In the genomic region with DNA sequence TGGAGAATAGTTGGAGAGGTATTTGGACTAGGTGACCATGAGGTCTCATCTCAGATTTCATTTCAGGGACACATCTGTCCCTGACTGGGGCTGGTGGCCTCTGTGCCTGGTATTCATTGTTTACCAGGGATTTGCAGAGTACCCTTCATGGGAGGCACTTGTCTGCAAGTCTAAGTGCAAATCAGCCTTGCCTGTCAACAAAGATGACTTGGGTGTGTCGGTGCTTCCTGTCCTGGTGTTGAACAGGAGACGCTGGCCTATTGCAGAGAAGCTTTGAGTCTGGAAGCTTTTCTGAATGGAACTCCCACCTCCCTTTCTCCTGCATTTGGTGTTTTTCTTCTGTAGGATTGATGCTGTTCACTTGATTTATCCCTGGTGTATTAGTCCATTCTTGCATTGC, we compare ENCODE assay signal across 1 cellular context.
TF ChIP-seq lines count a peak whose summit lies in the region.

No MANE protein-coding gene starts in this region.

TF ChIP-seq in K562, 482 proteins besides CTCF, POLR2A, EP300 and RAD21 (continued from another document):
- TF ChIP-seq BRF2 (IDR thresholded peaks at IDR 0.05; ENCODE audit: borderline replicate concordance, insufficient read depth, insufficient read length), result no peak
- no peak for TF ChIP-seq PURB (CRISPR knock-in tag; IDR thresholded peaks at IDR 0.05; ENCODE audit: low read depth)
- TF ChIP-seq UBTF (IDR thresholded peaks at IDR 0.05; ENCODE audit: borderline replicate concordance in 1 of 2, low read depth in 2 of 2, low read length in 2 of 2), result no peak
- no peak for TF ChIP-seq ZFPM2 (CRISPR knock-in tag; IDR thresholded peaks at IDR 0.05)
- no peak for TF ChIP-seq ZNF609 (CRISPR knock-in tag; IDR thresholded peaks at IDR 0.05; ENCODE audit: borderline replicate concordance)
- no peak for TF ChIP-seq PHB (CRISPR knock-in tag; IDR thresholded peaks at IDR 0.05)
- TF ChIP-seq SLC30A9 (CRISPR knock-in tag; IDR thresholded peaks at IDR 0.05), result no peak
- no peak for TF ChIP-seq ZNF311 (CRISPR knock-in tag; IDR thresholded peaks at IDR 0.05)
